1 cellular context compared by ENCODE assay signal in genomic region chr17:64369007-64369893, GRCh38.
A peak's percentile ranks its signal among the peaks of the same experiment; 100 is the strongest.
TF ChIP-seq lines count a peak whose summit lies in the region.

No MANE protein-coding gene starts in this region.

TF ChIP-seq in HepG2, 621 proteins besides CTCF, POLR2A, EP300 and RAD21 (continued from another document and continues in another):
- TF ChIP-seq ZNF775 (CRISPR knock-in tag; IDR thresholded peaks at IDR 0.05; ENCODE audit: borderline replicate concordance) = peak; percentile 33; the same call in 1 of the 2 replicates
- TF ChIP-seq ZNF563 (CRISPR knock-in tag; IDR thresholded peaks at IDR 0.05) = no peak; the same call in 1 of the 2 replicates
- no peak for TF ChIP-seq NCOA1 (CRISPR knock-in tag; IDR thresholded peaks at IDR 0.05)
- no peak for TF ChIP-seq ZNF564 (CRISPR knock-in tag; IDR thresholded peaks at IDR 0.05)
- no peak for TF ChIP-seq LCORL (IDR thresholded peaks at IDR 0.05)
- TF ChIP-seq LCORL (CRISPR knock-in tag; IDR thresholded peaks at IDR 0.05) = peak; percentile 46; the same call in 1 of the 2 replicates
- TF ChIP-seq ZNF691 (CRISPR knock-in tag; IDR thresholded peaks at IDR 0.05; ENCODE audit: borderline replicate concordance, low read depth) = peak; percentile 66; the same call in 1 of the 2 replicates
- TF ChIP-seq ZNF766 (CRISPR knock-in tag; IDR thresholded peaks at IDR 0.05; ENCODE audit: borderline replicate concordance) = 0 out of 2 replicates have a peak, but pooled peaks have one; percentile 21
- peak; percentile 31; the same call in 1 of the 2 replicates for TF ChIP-seq ZNF44 (CRISPR knock-in tag; IDR thresholded peaks at IDR 0.05)
- TF ChIP-seq MYC (CRISPR knock-in tag; IDR thresholded peaks at IDR 0.05; ENCODE audit: borderline replicate concordance) = peak; percentile 85
- TF ChIP-seq ZNF619 (CRISPR knock-in tag; IDR thresholded peaks at IDR 0.05) = peak; percentile 59; the same call in 1 of the 2 replicates
- peak; percentile 44; the same call in 1 of the 2 replicates for TF ChIP-seq ARID4A (CRISPR knock-in tag; IDR thresholded peaks at IDR 0.05; ENCODE audit: borderline replicate concordance)
- TF ChIP-seq TSC22D2 (CRISPR knock-in tag; IDR thresholded peaks at IDR 0.05; ENCODE audit: borderline replicate concordance) = no peak
- no peak for TF ChIP-seq RCOR2 (CRISPR knock-in tag; IDR thresholded peaks at IDR 0.05)
- peak; percentile 100 for TF ChIP-seq ZNF644 (CRISPR knock-in tag; IDR thresholded peaks at IDR 0.05; ENCODE audit: low read depth)
- TF ChIP-seq RBM39 (IDR thresholded peaks at IDR 0.05; ENCODE audit: low read depth, low read length, poor library complexity, severe bottlenecking) = no peak
- TF ChIP-seq ERF (CRISPR knock-in tag; IDR thresholded peaks at IDR 0.05) = peak; percentile 55
- no peak for TF ChIP-seq HMGA1 (CRISPR knock-in tag; conservative IDR thresholded peaks at IDR 0.05)
- 0 out of 2 replicates have a peak, but pooled peaks have one; percentile 50 for TF ChIP-seq PRMT3 (CRISPR knock-in tag; IDR thresholded peaks at IDR 0.05; ENCODE audit: borderline replicate concordance, low read depth)
- no peak for TF ChIP-seq ZNF431 (CRISPR knock-in tag; IDR thresholded peaks at IDR 0.05; ENCODE audit: borderline replicate concordance, low read depth)
- TF ChIP-seq BRF2 (CRISPR knock-in tag; IDR thresholded peaks at IDR 0.05) = 0 out of 2 replicates have a peak, but pooled peaks have one; percentile 0
- TF ChIP-seq, protein P1, sequence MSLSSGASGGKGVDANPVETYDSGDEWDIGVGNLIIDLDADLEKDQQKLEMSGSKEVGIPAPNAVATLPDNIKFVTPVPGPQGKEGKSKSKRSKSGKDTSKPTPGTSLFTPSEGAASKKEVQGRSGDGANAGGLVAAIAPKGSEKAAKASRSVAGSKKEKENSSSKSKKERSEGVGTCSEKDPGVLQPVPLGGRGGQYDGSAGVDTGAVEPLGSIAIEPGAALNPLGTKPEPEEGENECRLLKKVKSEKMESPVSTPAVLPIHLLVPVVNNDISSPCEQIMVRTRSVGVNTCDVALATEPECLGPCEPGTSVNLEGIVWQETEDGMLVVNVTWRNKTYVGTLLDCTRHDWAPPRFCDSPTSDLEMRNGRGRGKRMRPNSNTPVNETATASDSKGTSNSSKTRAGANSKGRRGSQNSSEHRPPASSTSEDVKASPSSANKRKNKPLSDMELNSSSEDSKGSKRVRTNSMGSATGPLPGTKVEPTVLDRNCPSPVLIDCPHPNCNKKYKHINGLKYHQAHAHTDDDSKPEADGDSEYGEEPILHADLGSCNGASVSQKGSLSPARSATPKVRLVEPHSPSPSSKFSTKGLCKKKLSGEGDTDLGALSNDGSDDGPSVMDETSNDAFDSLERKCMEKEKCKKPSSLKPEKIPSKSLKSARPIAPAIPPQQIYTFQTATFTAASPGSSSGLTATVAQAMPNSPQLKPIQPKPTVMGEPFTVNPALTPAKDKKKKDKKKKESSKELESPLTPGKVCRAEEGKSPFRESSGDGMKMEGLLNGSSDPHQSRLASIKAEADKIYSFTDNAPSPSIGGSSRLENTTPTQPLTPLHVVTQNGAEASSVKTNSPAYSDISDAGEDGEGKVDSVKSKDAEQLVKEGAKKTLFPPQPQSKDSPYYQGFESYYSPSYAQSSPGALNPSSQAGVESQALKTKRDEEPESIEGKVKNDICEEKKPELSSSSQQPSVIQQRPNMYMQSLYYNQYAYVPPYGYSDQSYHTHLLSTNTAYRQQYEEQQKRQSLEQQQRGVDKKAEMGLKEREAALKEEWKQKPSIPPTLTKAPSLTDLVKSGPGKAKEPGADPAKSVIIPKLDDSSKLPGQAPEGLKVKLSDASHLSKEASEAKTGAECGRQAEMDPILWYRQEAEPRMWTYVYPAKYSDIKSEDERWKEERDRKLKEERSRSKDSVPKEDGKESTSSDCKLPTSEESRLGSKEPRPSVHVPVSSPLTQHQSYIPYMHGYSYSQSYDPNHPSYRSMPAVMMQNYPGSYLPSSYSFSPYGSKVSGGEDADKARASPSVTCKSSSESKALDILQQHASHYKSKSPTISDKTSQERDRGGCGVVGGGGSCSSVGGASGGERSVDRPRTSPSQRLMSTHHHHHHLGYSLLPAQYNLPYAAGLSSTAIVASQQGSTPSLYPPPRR (CRISPR knock-in tag; IDR thresholded peaks at IDR 0.05; ENCODE audit: borderline replicate concordance) = peak; percentile 64
- no peak for TF ChIP-seq NONO (IDR thresholded peaks at IDR 0.05)
- TF ChIP-seq NONO (CRISPR knock-in tag; conservative IDR thresholded peaks at IDR 0.05) = peak; percentile 45
- peak; percentile 89 for TF ChIP-seq ZMYM3 (CRISPR knock-in tag; IDR thresholded peaks at IDR 0.05)
- peak; percentile 51; the same call in 1 of the 2 replicates for TF ChIP-seq CCDC6 (CRISPR knock-in tag; IDR thresholded peaks at IDR 0.05)
- TF ChIP-seq NR2F1 (CRISPR knock-in tag; IDR thresholded peaks at IDR 0.05) = peak; percentile 9 to 51; a peak in 1 of 4 replicates
- peak; percentile 60; the same call in 1 of the 2 replicates for TF ChIP-seq ZNF678 (CRISPR knock-in tag; IDR thresholded peaks at IDR 0.05)
- TF ChIP-seq ZFP90 (CRISPR knock-in tag; IDR thresholded peaks at IDR 0.05; ENCODE audit: borderline replicate concordance) = no peak
- TF ChIP-seq, protein P2, sequence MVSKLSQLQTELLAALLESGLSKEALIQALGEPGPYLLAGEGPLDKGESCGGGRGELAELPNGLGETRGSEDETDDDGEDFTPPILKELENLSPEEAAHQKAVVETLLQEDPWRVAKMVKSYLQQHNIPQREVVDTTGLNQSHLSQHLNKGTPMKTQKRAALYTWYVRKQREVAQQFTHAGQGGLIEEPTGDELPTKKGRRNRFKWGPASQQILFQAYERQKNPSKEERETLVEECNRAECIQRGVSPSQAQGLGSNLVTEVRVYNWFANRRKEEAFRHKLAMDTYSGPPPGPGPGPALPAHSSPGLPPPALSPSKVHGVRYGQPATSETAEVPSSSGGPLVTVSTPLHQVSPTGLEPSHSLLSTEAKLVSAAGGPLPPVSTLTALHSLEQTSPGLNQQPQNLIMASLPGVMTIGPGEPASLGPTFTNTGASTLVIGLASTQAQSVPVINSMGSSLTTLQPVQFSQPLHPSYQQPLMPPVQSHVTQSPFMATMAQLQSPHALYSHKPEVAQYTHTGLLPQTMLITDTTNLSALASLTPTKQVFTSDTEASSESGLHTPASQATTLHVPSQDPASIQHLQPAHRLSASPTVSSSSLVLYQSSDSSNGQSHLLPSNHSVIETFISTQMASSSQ (IDR thresholded peaks at IDR 0.05; ENCODE audit: low read depth) = peak; percentile 65
- TF ChIP-seq, protein P2 (CRISPR knock-in tag; IDR thresholded peaks at IDR 0.05; ENCODE audit: borderline replicate concordance) = no peak; the same call in 1 of the 2 replicates
- peak; percentile 63; the same call in 1 of the 2 replicates for TF ChIP-seq MEF2D (CRISPR knock-in tag; IDR thresholded peaks at IDR 0.05)
- 0 out of 2 replicates have a peak, but pooled peaks have one; percentile 24 for TF ChIP-seq KMT2B (CRISPR knock-in tag; IDR thresholded peaks at IDR 0.05)
- TF ChIP-seq ZNF225 (CRISPR knock-in tag; IDR thresholded peaks at IDR 0.05) = no peak
- TF ChIP-seq ATF6 (CRISPR knock-in tag; conservative IDR thresholded peaks at IDR 0.05) = no peak
- TF ChIP-seq SNAPC2 (CRISPR knock-in tag; IDR thresholded peaks at IDR 0.05) = 0 out of 2 replicates have a peak, but pooled peaks have one; percentile 25
- TF ChIP-seq ZNF292 (CRISPR knock-in tag; IDR thresholded peaks at IDR 0.05; ENCODE audit: borderline replicate concordance, low read depth) = peak; percentile 98; the same call in 1 of the 2 replicates
- peak; percentile 51; the same call in 1 of the 2 replicates for TF ChIP-seq ZNF605 (CRISPR knock-in tag; IDR thresholded peaks at IDR 0.05)
- no peak for TF ChIP-seq SRSF9 (IDR thresholded peaks at IDR 0.05; ENCODE audit: borderline replicate concordance, insufficient read depth, low read depth, low read length, poor library complexity, severe bottlenecking)
- TF ChIP-seq ZNF3 (CRISPR knock-in tag; IDR thresholded peaks at IDR 0.05) = no peak
- peak; percentile 70; the same call in 1 of the 2 replicates for TF ChIP-seq ARNTL (CRISPR knock-in tag; IDR thresholded peaks at IDR 0.05)
- TF ChIP-seq, protein P3, sequence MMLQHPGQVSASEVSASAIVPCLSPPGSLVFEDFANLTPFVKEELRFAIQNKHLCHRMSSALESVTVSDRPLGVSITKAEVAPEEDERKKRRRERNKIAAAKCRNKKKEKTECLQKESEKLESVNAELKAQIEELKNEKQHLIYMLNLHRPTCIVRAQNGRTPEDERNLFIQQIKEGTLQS (CRISPR knock-in tag; IDR thresholded peaks at IDR 0.05) = no peak
- TF ChIP-seq PPARG (CRISPR knock-in tag; conservative IDR thresholded peaks at IDR 0.05) = no peak
- peak; percentile 49; the same call in 1 of the 2 replicates for TF ChIP-seq ZNF776 (CRISPR knock-in tag; IDR thresholded peaks at IDR 0.05)
- no peak for TF ChIP-seq MBNL3 (CRISPR knock-in tag; conservative IDR thresholded peaks at IDR 0.05)
- peak; percentile 53; the same call in 1 of the 2 replicates for TF ChIP-seq NR2F6 (IDR thresholded peaks at IDR 0.05)
- peak; percentile 73 for TF ChIP-seq NR2F6 (CRISPR knock-in tag; IDR thresholded peaks at IDR 0.05)
